14 cellular contexts compared by ENCODE assay signal in the genomic region with DNA sequence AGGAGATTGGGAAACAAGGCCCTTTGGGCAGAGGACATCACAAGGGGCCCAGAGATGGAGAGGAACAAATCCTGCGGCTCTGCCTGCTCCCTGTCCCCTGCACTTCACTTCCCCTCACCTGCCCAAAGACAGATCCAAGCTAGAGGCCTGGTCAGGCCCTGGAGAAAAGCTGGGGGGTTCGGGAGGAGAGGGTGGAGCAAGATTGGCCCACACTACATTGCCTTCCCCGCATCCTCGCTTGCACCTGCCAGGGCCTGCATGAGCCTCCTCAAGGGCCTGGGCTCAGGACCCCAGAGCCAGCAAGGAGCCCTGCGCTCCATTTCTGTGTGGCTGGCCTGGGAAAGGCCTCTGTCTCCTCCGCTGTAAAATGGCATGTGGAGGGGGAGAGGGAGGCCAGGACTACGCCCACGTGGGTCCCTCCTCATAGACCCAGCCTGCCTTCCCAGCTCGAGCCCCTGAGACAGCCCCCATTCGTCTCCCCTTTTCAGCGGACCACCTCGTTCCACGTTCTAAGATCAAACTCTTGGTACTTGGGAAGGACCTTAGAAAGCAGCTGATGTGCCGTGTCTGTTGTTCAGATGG.
DNase-seq lines count a peak whose midpoint lies in the region; ATAC-seq and TF ChIP-seq lines count a peak whose summit lies in the region.
"Had no signal": no experiment of that assay in that cellular context is flagged by ENCODE, and none has a peak within 500 bp of the region (broad histone marks: within the 10 kb centered on the region; RNA-seq: fewer than 3 reads in every experiment).

No MANE protein-coding gene starts in this region.

- H3K27ac ChIP-seq in vagina = peak overlapping the region; percentile 60

- intact Hi-C loops in Right ventricle myocardium inferior (cut with DNase I) = no loop called here
- intact Hi-C loops in Right ventricle myocardium superior (cut with DNase I) = no loop called here
- intact Hi-C loops in vagina (cut with DNase I) = no loop called here

- H3K9me3 Mint-ChIP-seq in brain (no peaks in the 10 kb centered on the region), nephron progenitor cell (no peaks in the 10 kb centered on the region)
- H3K9me3 Mint-ChIP-seq: activated naive CD8-positive, alpha-beta T cell treated with anti-CD3 and anti-CD28 coated beads for 36 hours; stimulated activated effector memory CD8-positive, alpha-beta T cell treated with anti-CD3 and anti-CD28 coated beads, Interleukin-12 subunit alpha, Interleukin-12 subunit beta, amount 100 ng/mL, for 72 hours had no signal

- DNase-seq in Right ventricle myocardium inferior (ENCODE audit: missing footprints) (peak; percentile 59), Right ventricle myocardium superior (no peak), nephron progenitor cell (no peak), vagina (ENCODE audit: extremely low spot score in 2 of 2) (no peak), RKO (ENCODE audit: low spot score) (no peak), AG08395 (ENCODE audit: low spot score) (no peak), mucosa of gallbladder (ENCODE audit: low spot score) (no peak)
- DNase-seq: activated CD4-positive, CD25-positive, alpha-beta regulatory T cell treated with anti-CD3 and anti-CD28 coated beads, Interleukin-2, amount 50 U/mL, for 72 hours; activated naive CD8-positive, alpha-beta T cell treated with anti-CD3 and anti-CD28 coated beads for 36 hours; NCI-H187 treated with DMSO at 0.1 percent for 48 hours; stimulated activated CD4-positive, alpha-beta T cell treated with anti-CD3 and anti-CD28 coated beads, Interleukin-4, amount 100 ng/mL, for 4 hours; T-helper 17 cell had no signal

- H3K36me3 ChIP-seq in vagina = no peaks in the 10 kb centered on the region

- peaks cover 64% of the 10 kb centered on the region for H3K4me1 Mint-ChIP-seq in brain
- H3K4me1 Mint-ChIP-seq in nephron progenitor cell = peaks cover 62% of the 10 kb centered on the region
- H3K4me1 Mint-ChIP-seq: activated naive CD8-positive, alpha-beta T cell treated with anti-CD3 and anti-CD28 coated beads for 36 hours; T-helper 17 cell had no signal

- H3K27me3 ChIP-seq in vagina = no peaks in the 10 kb centered on the region

- TF ChIP-seq POLR2A in vagina (IDR thresholded peaks at IDR 0.05) = no peak

- H3K9me3 ChIP-seq in vagina = no peaks in the 10 kb centered on the region

- no peak for TF ChIP-seq CTCF in brain (conservative IDR thresholded peaks at IDR 0.05)
- no peak for TF ChIP-seq CTCF in nephron progenitor cell (IDR thresholded peaks at IDR 0.05)
- TF ChIP-seq CTCF in vagina (IDR thresholded peaks at IDR 0.05) = no peak

- peak overlapping the region in 2 of 5 experiments; percentile 6 to 16 for H3K4me3 Mint-ChIP-seq in brain
- H3K4me3 Mint-ChIP-seq in nephron progenitor cell = no peak overlapping the region
- H3K4me3 Mint-ChIP-seq: activated naive CD8-positive, alpha-beta T cell treated with anti-CD3 and anti-CD28 coated beads for 36 hours; stimulated activated effector memory CD8-positive, alpha-beta T cell treated with anti-CD3 and anti-CD28 coated beads, Interleukin-12 subunit alpha, Interleukin-12 subunit beta, amount 100 ng/mL, for 72 hours; T-helper 17 cell had no signal

- ATAC-seq in Right ventricle myocardium inferior (no peak), Right ventricle myocardium superior (ENCODE audit: poor library complexity) (no peak)
- ATAC-seq: stimulated activated effector memory CD8-positive, alpha-beta T cell treated with anti-CD3 and anti-CD28 coated beads, Interleukin-12 subunit alpha, Interleukin-12 subunit beta, amount 100 ng/mL, for 72 hours; T-helper 17 cell had no signal

- H3K4me1 ChIP-seq in vagina = peaks cover 26% of the 10 kb centered on the region

- H3K36me3 Mint-ChIP-seq in brain = peaks cover 5% of the 10 kb centered on the region
- H3K36me3 Mint-ChIP-seq in nephron progenitor cell (ENCODE audit: low read depth) = no peaks in the 10 kb centered on the region
- H3K36me3 Mint-ChIP-seq: activated naive CD8-positive, alpha-beta T cell treated with anti-CD3 and anti-CD28 coated beads for 36 hours; stimulated activated effector memory CD8-positive, alpha-beta T cell treated with anti-CD3 and anti-CD28 coated beads, Interleukin-12 subunit alpha, Interleukin-12 subunit beta, amount 100 ng/mL, for 72 hours had no signal

- H3K4me3 ChIP-seq in vagina = no peak overlapping the region

- H3K27me3 Mint-ChIP-seq in brain = no peaks in the 10 kb centered on the region
- peaks cover 6% of the 10 kb centered on the region for H3K27me3 Mint-ChIP-seq in nephron progenitor cell (ENCODE audit: low read depth, poor library complexity)
- H3K27me3 Mint-ChIP-seq: activated naive CD8-positive, alpha-beta T cell treated with anti-CD3 and anti-CD28 coated beads for 36 hours had no signal

- H3K27ac Mint-ChIP-seq in brain (peak overlapping the region in 3 of 5 experiments; percentile 89 to 97 (median 94)), nephron progenitor cell (peak overlapping the region; percentile 96)
- H3K27ac Mint-ChIP-seq: activated naive CD8-positive, alpha-beta T cell treated with anti-CD3 and anti-CD28 coated beads for 36 hours; T-helper 17 cell had no signal
